In genomic region chr14:99757331-99758070, GRCh38 we compare ENCODE assay signal across 13 cellular contexts. TPM values are rescaled to one million over a fixed set of nuclear protein-coding genes. Genes with fewer than 3 reads are reported as not detected.
DNase-seq lines count a peak whose midpoint lies in the region; FAIRE-seq and TF ChIP-seq lines count a peak whose summit lies in the region.
"Had no signal": no experiment of that assay in that cellular context is flagged by ENCODE, and none has a peak within 500 bp of the region (broad histone marks: within the 10 kb centered on the region; RNA-seq: fewer than 3 reads in every experiment).

No MANE protein-coding gene starts in this region.

- DNase-seq in MCF 10A (ENCODE audit: unreplicated experiment) (peak; percentile 91), breast epithelium (ENCODE audit: low spot score in 2 of 2) (no peak), amniotic epithelial cell (ENCODE audit: low read depth) (peak; percentile 93), kidney (peak; percentile 53), urothelium cell line (ENCODE audit: low spot score) (peak; percentile 43), activated gamma-delta T cell (lab: John Stamatoyannopoulos, UW) (no peak), progenitor cell of endocrine pancreas (ENCODE audit: low spot score, unreplicated experiment) (no peak), NCI-H1092 treated with DMSO at 0.1 percent for 48 hours (lab: John Stamatoyannopoulos, UW) (no peak)
- DNase-seq: immature natural killer cell, NCI-H2081 had no signal

- no peaks in the 10 kb centered on the region for H3K27me3 Mint-ChIP-seq in MCF 10A (ENCODE audit: insufficient read depth, unreplicated experiment)
- H3K27me3 Mint-ChIP-seq in progenitor cell of endocrine pancreas = peaks cover 19% of the 10 kb centered on the region

- H3K36me3 Mint-ChIP-seq in MCF 10A (ENCODE audit: insufficient read depth, unreplicated experiment) (no peaks in the 10 kb centered on the region), progenitor cell of endocrine pancreas (ENCODE audit: insufficient read depth) (no peaks in the 10 kb centered on the region)
- H3K36me3 Mint-ChIP-seq: CD14-positive monocyte, immature natural killer cell had no signal

- TF ChIP-seq POLR2A in breast epithelium (IDR thresholded peaks at IDR 0.05) = no peak

- no peak for TF ChIP-seq CTCF in MCF 10A (IDR thresholded peaks at IDR 0.05; ENCODE audit: unreplicated experiment)
- no peak for TF ChIP-seq CTCF in breast epithelium (IDR thresholded peaks at IDR 0.05)
- TF ChIP-seq CTCF in kidney (IDR thresholded peaks at IDR 0.05; ENCODE audit: borderline replicate concordance, extremely low read depth, insufficient read depth) = no peak
- TF ChIP-seq CTCF in progenitor cell of endocrine pancreas (IDR thresholded peaks at IDR 0.05; ENCODE audit: unreplicated experiment) = no peak

- no peaks in the 10 kb centered on the region for H3K4me1 ChIP-seq in breast epithelium
- peaks cover 3 to 28% of the 10 kb centered on the region in 2 donors for H3K4me1 ChIP-seq in kidney (ENCODE audit: control insufficient read depth in 1 of 2, insufficient read depth in 1 of 2, low read depth in 1 of 2, low read length in 2 of 2)

- no TSS peak for BruUV-seq in MCF 10A (replicated peaks; lab: Mats Ljungman, UMichigan)

- H3K9ac ChIP-seq in kidney (ENCODE audit: low read length in 2 of 2) = no peak overlapping the region

- CTCF ChIA-PET in MCF 10A (lab: Yijun Ruan, JAX) = interaction anchor here (0.8 to 1.3 kb wide), 3 partner anchors 46 to 129 kb away, joined by 3 to 4 read pairs (median 4); no protein-coding TSS in a partner anchor

- intact Hi-C loops in MCF 10A (cut with micrococcal nuclease) (loop anchor here (1.0 to 2.0 kb wide), 2 partner anchors 37 to 73 kb away; partner anchors contain the start of gene CYP46A1), breast epithelium (cut with DNase I; ENCODE audit: low total_unique reads) (loop anchor here (5.0 kb wide), 1 partner anchor 835 kb away; no protein-coding TSS in a partner anchor), kidney (cut with DNase I) (no loop called here)

- H3K9me3 ChIP-seq in breast epithelium (no peaks in the 10 kb centered on the region), kidney (ENCODE audit: control insufficient read depth in 1 of 2, low read length in 2 of 2) (no peaks in the 10 kb centered on the region)
- H3K9me3 ChIP-seq: body of pancreas had no signal

- POLR2A ChIA-PET in MCF 10A (lab: Yijun Ruan, JAX) = interaction anchor here (0.6 to 2.1 kb wide), 14 partner anchors 12 to 435 kb away, joined by 3 to 19 read pairs (median 4); partner anchors contain the start of genes CCNK, CYP46A1, EML1 and SETD3

- H3K36me3 ChIP-seq in breast epithelium = no peaks in the 10 kb centered on the region
- H3K36me3 ChIP-seq in kidney (ENCODE audit: control insufficient read depth in 1 of 2, insufficient read depth in 2 of 2, low read length in 2 of 2) = no peaks in the 10 kb centered on the region

- H3K4me1 Mint-ChIP-seq in MCF 10A (ENCODE audit: insufficient read depth, unreplicated experiment) (peaks cover 28% of the 10 kb centered on the region), progenitor cell of endocrine pancreas (ENCODE audit: low read depth) (peaks cover 10% of the 10 kb centered on the region)

- H3K4me3 ChIP-seq in breast epithelium (no peak overlapping the region), kidney (ENCODE audit: low read length in 2 of 2) (no peak overlapping the region)
- H3K4me3 ChIP-seq: body of pancreas had no signal

- no peak for FAIRE-seq in kidney (lab: Jason Lieb, UNC)
- FAIRE-seq in urothelium cell line (lab: Jason Lieb, UNC) = no peak

- H3K27me3 ChIP-seq in breast epithelium = peaks cover 0 to 5% of the 10 kb centered on the region in 2 donors
- H3K27me3 ChIP-seq: body of pancreas had no signal

- H3K4me3 Mint-ChIP-seq in MCF 10A (ENCODE audit: unreplicated experiment) (no peak overlapping the region), progenitor cell of endocrine pancreas (ENCODE audit: low read depth) (no peak overlapping the region)
- H3K4me3 Mint-ChIP-seq: CD14-positive monocyte, immature natural killer cell had no signal

- H3K27ac ChIP-seq in breast epithelium (no peak overlapping the region), kidney (ENCODE audit: low read depth in 2 of 2, low read length in 2 of 2) (no peak overlapping the region)
- H3K27ac ChIP-seq: VCaP had no signal

- H3K27ac Mint-ChIP-seq in MCF 10A (ENCODE audit: low read depth, unreplicated experiment) = peak overlapping the region; percentile 66
- H3K27ac Mint-ChIP-seq in progenitor cell of endocrine pancreas = no peak overlapping the region
- H3K27ac Mint-ChIP-seq: CD14-positive monocyte, immature natural killer cell had no signal

- H3K9me3 Mint-ChIP-seq in MCF 10A (ENCODE audit: unreplicated experiment) = no peaks in the 10 kb centered on the region
- H3K9me3 Mint-ChIP-seq in progenitor cell of endocrine pancreas (ENCODE audit: low read depth) = no peaks in the 10 kb centered on the region
- H3K9me3 Mint-ChIP-seq: CD14-positive monocyte had no signal

RNA-seq across cellular contexts. Expression of gene EML1, which starts 35.7 kb away (rescaled TPM):
- 9.5 and 11.6 TPM in 2 replicates for total RNA-seq in MCF 10A (2022)
- 10 to 100 TPM; 11.3 to 26.1 (median 25.9) TPM for total RNA-seq in breast epithelium
- 35.9 TPM for total RNA-seq in kidney
- polyA plus RNA-seq in kidney (ENCODE audit: insufficient read depth, low read depth, low replicate concordance) = 7.9 TPM
- 34.9 and 42.6 TPM in 2 replicates for total RNA-seq in progenitor cell of endocrine pancreas
- polyA plus RNA-seq: CD14-positive monocyte, immature natural killer cell had no signal

Comparison
In these comparisons a context has a peak if more than half of its experiments do, and no peak if none do; other contexts are left out.
1. DNase-seq: peak in MCF 10A (single experiment), amniotic epithelial cell (single experiment), kidney (single experiment) and urothelium cell line (single experiment); none in breast epithelium (0 of 2), activated gamma-delta T cell (single experiment), progenitor cell of endocrine pancreas (single experiment) and NCI-H1092 treated with DMSO at 0.1 percent for 48 hours (single experiment).